Comparison of ENCODE assay signal across 1 cellular context in the genomic region with DNA sequence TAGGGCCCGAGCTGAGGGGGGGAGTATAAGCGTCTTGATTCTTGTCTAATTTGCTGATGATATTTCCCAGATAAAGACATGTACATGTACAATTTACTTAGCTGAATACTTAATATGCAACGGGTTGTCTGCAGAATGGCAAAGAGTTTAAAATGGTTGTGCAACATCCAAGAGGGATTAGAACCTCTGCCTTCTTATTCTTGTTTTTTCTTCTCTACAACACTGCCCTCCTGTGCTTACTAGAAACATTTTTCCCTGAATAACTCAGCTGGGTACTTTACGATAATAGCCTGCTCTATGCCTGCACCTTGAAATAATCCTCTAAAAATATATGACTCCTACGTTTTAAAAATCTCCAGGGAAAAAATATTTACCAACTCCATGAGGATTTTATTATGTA.
TF ChIP-seq lines count a peak whose summit lies in the region.

No MANE protein-coding gene starts in this region.

TF ChIP-seq in GM12878, 131 proteins besides CTCF, POLR2A, EP300 and RAD21 (continued from another document):
- TF ChIP-seq, protein P1, sequence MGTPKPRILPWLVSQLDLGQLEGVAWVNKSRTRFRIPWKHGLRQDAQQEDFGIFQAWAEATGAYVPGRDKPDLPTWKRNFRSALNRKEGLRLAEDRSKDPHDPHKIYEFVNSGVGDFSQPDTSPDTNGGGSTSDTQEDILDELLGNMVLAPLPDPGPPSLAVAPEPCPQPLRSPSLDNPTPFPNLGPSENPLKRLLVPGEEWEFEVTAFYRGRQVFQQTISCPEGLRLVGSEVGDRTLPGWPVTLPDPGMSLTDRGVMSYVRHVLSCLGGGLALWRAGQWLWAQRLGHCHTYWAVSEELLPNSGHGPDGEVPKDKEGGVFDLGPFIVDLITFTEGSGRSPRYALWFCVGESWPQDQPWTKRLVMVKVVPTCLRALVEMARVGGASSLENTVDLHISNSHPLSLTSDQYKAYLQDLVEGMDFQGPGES (IDR thresholded peaks at IDR 0.05) = no peak
